In genomic region chr13:97289514-97290298, GRCh38 we compare ENCODE assay signal across 17 cellular contexts.
"Had no signal": no experiment of that assay in that cellular context is flagged by ENCODE, and none has a peak within 500 bp of the region (broad histone marks: within the 10 kb centered on the region; RNA-seq: fewer than 3 reads in every experiment).

No MANE protein-coding gene starts in this region.

- H3K36me3 ChIP-seq: gastroesophageal sphincter, heart right ventricle, thyroid gland, uterus had no signal

- ATAC-seq: gastroesophageal sphincter, heart right ventricle, left colon, sciatic nerve, WTC11 had no signal

- H3K27ac Mint-ChIP-seq: mesothelial cell of epicardium, WTC11 had no signal

- H3K27me3 Mint-ChIP-seq: activated CD4-positive, alpha-beta T cell treated with anti-CD3 and anti-CD28 coated beads, Interleukin-2, amount 10 ng/mL, durations not matched to agents 24 days and 14 days had no signal

- DNase-seq: activated CD4-positive, alpha-beta T cell treated with anti-CD3 and anti-CD28 coated beads, Interleukin-2, amount 10 ng/mL, durations not matched to agents 24 days and 14 days; activated gamma-delta T cell; activated T-cell treated with anti-CD3 and anti-CD28 coated beads for 4 hours; heart right ventricle; left colon; stimulated activated CD4-positive, alpha-beta T cell treated with anti-CD3 and anti-CD28 coated beads, Interleukin-1b, Interleukin-23, amount 100 ng/mL, for 48 hours; thyroid gland; uterus had no signal

- H3K4me1 Mint-ChIP-seq: WTC11 had no signal

- H3K4me3 ChIP-seq: gastroesophageal sphincter, heart right ventricle, lung, thyroid gland, uterus had no signal

- FAIRE-seq: astrocyte, bronchial epithelial cell, TTC549 had no signal

- H3K27ac ChIP-seq: heart right ventricle, thyroid gland, uterus had no signal

- H3K9me3 ChIP-seq: gastroesophageal sphincter, heart right ventricle, thyroid gland, uterus had no signal

- H3K36me3 Mint-ChIP-seq: WTC11 had no signal

- H3K27me3 ChIP-seq: gastroesophageal sphincter, heart right ventricle, thyroid gland, uterus had no signal

- H3K9me3 Mint-ChIP-seq: mesothelial cell of epicardium, WTC11 had no signal

- H3K4me3 Mint-ChIP-seq: mesothelial cell of epicardium, neural crest cell, WTC11 had no signal
